Comparison of ENCODE assay signal across 8 cellular contexts in genomic region chr19:19192910-19193423, GRCh38. TPM values are rescaled to one million over a fixed set of nuclear protein-coding genes. Genes with fewer than 3 reads are reported as not detected.
DNase-seq lines count a peak whose midpoint lies in the region; ATAC-seq and TF ChIP-seq lines count a peak whose summit lies in the region.

No MANE protein-coding gene starts in this region.

- H3K4me1 Mint-ChIP-seq in CD4-positive, CD25-positive, alpha-beta regulatory T cell, result peaks cover 5 to 68% (median 27%) of the 10 kb centered on the region in 4 donors
- peaks cover 56% of the 10 kb centered on the region for H3K4me1 Mint-ChIP-seq in brain

- H3K36me3 ChIP-seq in CD4-positive, CD25-positive, alpha-beta regulatory T cell (ENCODE audit: control insufficient read depth, insufficient read depth, low read length), result peaks cover 10% of the 10 kb centered on the region
- peaks cover 2% of the 10 kb centered on the region for H3K36me3 ChIP-seq in mesendoderm (ENCODE audit: control insufficient read depth, insufficient read depth, low read length)

- WGBS in mesendoderm (ENCODE audit: extremely low coverage, insufficient coverage, low lambda C conversion rate), result no CpG with 5 or more reads among the region's 22 CpGs

- peak overlapping the region; percentile 92 for H3K4ac ChIP-seq in mesendoderm (ENCODE audit: low read depth, low read length)

- no peak overlapping the region for H2BK120ac ChIP-seq in mesendoderm (ENCODE audit: low read depth, low read length)

- peak overlapping the region; percentile 100 for H3K27ac ChIP-seq in CD4-positive, CD25-positive, alpha-beta regulatory T cell (ENCODE audit: insufficient read depth, low read length, poor library complexity, severe bottlenecking)
- no peak overlapping the region for H3K27ac ChIP-seq in mesendoderm (ENCODE audit: low read depth, low read length)

- no peak overlapping the region for H3K23ac ChIP-seq in mesendoderm (ENCODE audit: low read length)

- peak overlapping the region; percentile 63 for H2BK5ac ChIP-seq in mesendoderm (ENCODE audit: low read length)

- H3K4me3 ChIP-seq in CD4-positive, CD25-positive, alpha-beta regulatory T cell (ENCODE audit: low read depth, low read length), result peak overlapping the region; percentile 90
- H3K4me3 ChIP-seq in mesendoderm (ENCODE audit: low read length), result peak overlapping the region; percentile 89

- no peaks in the 10 kb centered on the region for H3K27me3 Mint-ChIP-seq in CD4-positive, CD25-positive, alpha-beta regulatory T cell
- peaks cover 9% of the 10 kb centered on the region for H3K27me3 Mint-ChIP-seq in brain

- peak overlapping the region; percentile 96 for H3K56ac ChIP-seq in mesendoderm (ENCODE audit: low read length)

- H3K9ac ChIP-seq in mesendoderm (ENCODE audit: low read length), result peak overlapping the region; percentile 95

- peaks cover 36% of the 10 kb centered on the region for H3K4me1 ChIP-seq in CD4-positive, CD25-positive, alpha-beta regulatory T cell (ENCODE audit: control insufficient read depth, insufficient read depth, low read length, poor library complexity, severe bottlenecking)
- H3K4me1 ChIP-seq in mesendoderm (ENCODE audit: control insufficient read depth, low read depth, low read length), result no peaks in the 10 kb centered on the region

- H2AK5ac ChIP-seq in mesendoderm (ENCODE audit: low read length), result no peak overlapping the region

- peaks cover 4% of the 10 kb centered on the region for H3K79me2 ChIP-seq in mesendoderm (ENCODE audit: control insufficient read depth, insufficient read depth, low read length)

- no peak for ATAC-seq in CD4-positive, CD25-positive, alpha-beta regulatory T cell (ENCODE audit: low read depth in 2 of 2)
- peak; percentile 4 for ATAC-seq in HG03457 (IDR thresholded peaks at IDR 0.05; ENCODE audit: unreplicated experiment)
- ATAC-seq in GM21381 (IDR thresholded peaks at IDR 0.05; ENCODE audit: unreplicated experiment), result no peak

- H3K9me3 ChIP-seq in CD4-positive, CD25-positive, alpha-beta regulatory T cell (ENCODE audit: control insufficient read depth in 2 of 2, low read length in 2 of 2), result no peaks in the 10 kb centered on the region

- H4K5ac ChIP-seq in mesendoderm (ENCODE audit: low read length), result no peak overlapping the region

- H3K4me3 Mint-ChIP-seq in CD4-positive, CD25-positive, alpha-beta regulatory T cell, result peak overlapping the region; percentile 97 to 100 (median 99)
- H3K4me3 Mint-ChIP-seq in brain, result peak overlapping the region; percentile 94 to 99 (median 98)

- no peak overlapping the region for H2BK15ac ChIP-seq in mesendoderm (replicated peaks; ENCODE audit: low read depth)

- peak in 1 of 3 donors; percentile 51 for DNase-seq in CD4-positive, CD25-positive, alpha-beta regulatory T cell
- no peak for DNase-seq in mesendoderm
- no peak for DNase-seq in dedifferentiated amniotic fluid mesenchymal stem cell (ENCODE audit: extremely low spot score)
- DNase-seq in COR-L47 (lab: John Stamatoyannopoulos, UW), result no peak
- DNase-seq in globus pallidus (ENCODE audit: low spot score), result no peak

- H4K8ac ChIP-seq in mesendoderm (ENCODE audit: low read depth, low read length), result no peak overlapping the region

- H3K18ac ChIP-seq in mesendoderm (ENCODE audit: low read length), result peak overlapping the region; percentile 95

- H3K4me2 ChIP-seq in mesendoderm (ENCODE audit: low read length), result peak overlapping the region; percentile 85

- no peak for TF ChIP-seq CTCF in brain (conservative IDR thresholded peaks at IDR 0.05)

- H3K27me3 ChIP-seq in CD4-positive, CD25-positive, alpha-beta regulatory T cell (ENCODE audit: control insufficient read depth, insufficient read depth, low read length), result no peaks in the 10 kb centered on the region
- no peaks in the 10 kb centered on the region for H3K27me3 ChIP-seq in mesendoderm (ENCODE audit: insufficient read depth, low read length, poor library complexity)

- no peaks in the 10 kb centered on the region for H3K9me3 Mint-ChIP-seq in CD4-positive, CD25-positive, alpha-beta regulatory T cell
- H3K9me3 Mint-ChIP-seq in brain, result no peaks in the 10 kb centered on the region

- H3K36me3 Mint-ChIP-seq in CD4-positive, CD25-positive, alpha-beta regulatory T cell, result peaks cover 2% of the 10 kb centered on the region
- H3K36me3 Mint-ChIP-seq in brain, result peaks cover 15% of the 10 kb centered on the region

- H3K79me1 ChIP-seq in mesendoderm (ENCODE audit: low read length), result peaks cover 9% of the 10 kb centered on the region

- H3K27ac Mint-ChIP-seq in CD4-positive, CD25-positive, alpha-beta regulatory T cell, result peak overlapping the region; percentile 99 to 100 (median 99)
- H3K27ac Mint-ChIP-seq in brain, result peak overlapping the region; percentile 98 to 100 (median 99)

RNA-seq across cellular contexts. Expression of gene RFXANK, which starts 0.9 kb away (rescaled TPM):
- 62.1 TPM for total RNA-seq in CD4-positive, CD25-positive, alpha-beta regulatory T cell
- polyA plus RNA-seq in CD4-positive, CD25-positive, alpha-beta regulatory T cell, result 100 to 1,000 TPM in 1 of 4 donors, 10 to 100 TPM in 3; 59.1 to 103 (median 80.7) TPM
- 97.8 TPM for polyA plus RNA-seq in brain (ENCODE audit: insufficient read depth, low read depth, low replicate concordance)
- polyA plus RNA-seq in mesendoderm (2013, experiment 1 of 2), result 99.8 TPM
- 105 TPM for polyA plus RNA-seq in mesendoderm (2013, experiment 2 of 2)

RNA-seq across cellular contexts. Expression of gene BORCS8, which starts 1.0 kb away (rescaled TPM):
- 27.4 TPM for total RNA-seq in CD4-positive, CD25-positive, alpha-beta regulatory T cell
- polyA plus RNA-seq in CD4-positive, CD25-positive, alpha-beta regulatory T cell, result 10 to 100 TPM; 20.1 to 28.4 (median 21.8) TPM
- polyA plus RNA-seq in brain (ENCODE audit: insufficient read depth, low read depth, low replicate concordance), result 31.0 TPM
- 14.8 TPM for polyA plus RNA-seq in mesendoderm (2013, experiment 1 of 2)
- polyA plus RNA-seq in mesendoderm (2013, experiment 2 of 2), result 13.9 TPM

RNA-seq across cellular contexts. Expression of gene NR2C2AP, which starts 10.2 kb away (rescaled TPM):
- total RNA-seq in CD4-positive, CD25-positive, alpha-beta regulatory T cell, result 17.6 TPM
- polyA plus RNA-seq in CD4-positive, CD25-positive, alpha-beta regulatory T cell, result 10 to 100 TPM; 20.6 to 31.2 (median 26.8) TPM
- 25.0 TPM for polyA plus RNA-seq in brain (ENCODE audit: insufficient read depth, low read depth, low replicate concordance)
- polyA plus RNA-seq in mesendoderm (2013, experiment 1 of 2), result 11.3 TPM
- 11.9 TPM for polyA plus RNA-seq in mesendoderm (2013, experiment 2 of 2)

RNA-seq across cellular contexts. Expression of gene NCAN, which starts 18.8 kb away (rescaled TPM):
- total RNA-seq in CD4-positive, CD25-positive, alpha-beta regulatory T cell, result not detected
- polyA plus RNA-seq in CD4-positive, CD25-positive, alpha-beta regulatory T cell, result not detected
- 37.8 TPM for polyA plus RNA-seq in brain (ENCODE audit: insufficient read depth, low read depth, low replicate concordance)
- 0.88 TPM for polyA plus RNA-seq in mesendoderm (2013, experiment 1 of 2)
- 0.84 TPM for polyA plus RNA-seq in mesendoderm (2013, experiment 2 of 2)

RNA-seq across cellular contexts. Expression of gene MEF2B, which starts 22.9 kb away (rescaled TPM):
- 3.5 TPM for total RNA-seq in CD4-positive, CD25-positive, alpha-beta regulatory T cell
- polyA plus RNA-seq in CD4-positive, CD25-positive, alpha-beta regulatory T cell, result under 1 TPM in 1 of 4 donors, not detected in 3; 0.30 TPM
- polyA plus RNA-seq in brain (ENCODE audit: insufficient read depth, low read depth, low replicate concordance), result 22.1 TPM
- polyA plus RNA-seq in mesendoderm (2013, experiment 1 of 2), result 0.28 TPM
- polyA plus RNA-seq in mesendoderm (2013, experiment 2 of 2), result 0.57 TPM
